Comparison of ENCODE assay signal across 11 cellular contexts in the genomic region with DNA sequence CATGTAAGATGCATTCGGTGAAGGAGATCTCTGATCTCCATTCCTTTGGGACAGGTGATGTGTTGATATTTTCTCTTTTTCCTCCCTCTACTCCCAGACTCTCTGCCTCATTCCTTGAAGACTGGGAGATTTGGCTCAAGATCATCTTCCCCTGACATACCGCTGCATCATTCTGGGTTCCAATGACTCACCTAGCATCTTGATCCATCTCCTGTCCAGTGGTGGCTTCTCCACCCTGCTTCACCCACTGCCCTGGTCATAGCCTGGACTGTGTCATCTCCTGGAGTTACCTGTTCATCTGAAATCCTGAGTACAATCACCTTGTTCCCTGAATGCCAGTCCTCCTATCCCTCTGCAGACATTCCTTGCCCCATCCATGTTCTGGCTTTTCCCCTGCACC. TPM values are rescaled to one million over a fixed set of nuclear protein-coding genes. Genes with fewer than 3 reads are reported as not detected.
DNase-seq lines count a peak whose midpoint lies in the region; ATAC-seq and TF ChIP-seq lines count a peak whose summit lies in the region.
"Had no signal": no experiment of that assay in that cellular context is flagged by ENCODE, and none has a peak within 500 bp of the region (broad histone marks: within the 10 kb centered on the region; RNA-seq: fewer than 3 reads in every experiment).

No MANE protein-coding gene starts in this region.

- no peaks in the 10 kb centered on the region for H3K36me3 ChIP-seq in transverse colon

- peak; percentile 13 for DNase-seq in activated CD8-positive, alpha-beta memory T cell treated with anti-CD3 and anti-CD28 coated beads, Interleukin-2, amount 50 U/mL, for 48 hours
- no peak for DNase-seq in activated CD8-positive, alpha-beta memory T cell treated with anti-CD3 and anti-CD28 coated beads, Interleukin-2, amount 50 U/mL, for 4 hours
- DNase-seq in chondrocyte (ENCODE audit: low spot score) (no peak), mesothelial cell of epicardium (ENCODE audit: low spot score in 2 of 2, unreplicated experiment in 2 of 2) (no peak), transverse colon (no peak), GM20000 (ENCODE audit: low spot score) (no peak), AG08395 (ENCODE audit: low spot score) (no peak)
- DNase-seq: activated CD4-positive, alpha-beta T cell treated with anti-CD3 and anti-CD28 coated beads for 36 hours; activated gamma-delta T cell; stimulated activated CD4-positive, alpha-beta T cell treated with anti-CD3 and anti-CD28 coated beads, Interleukin-2, amount 100 ng/mL, for 48 hours had no signal

- no peaks in the 10 kb centered on the region for H3K27me3 ChIP-seq in transverse colon

- no peak for TF ChIP-seq POLR2A in transverse colon (IDR thresholded peaks at IDR 0.05)

- H3K36me3 Mint-ChIP-seq in chondrocyte (ENCODE audit: low read depth) (peaks cover 12% of the 10 kb centered on the region), mesothelial cell of epicardium (peaks cover 14% of the 10 kb centered on the region)

- H3K4me3 Mint-ChIP-seq in chondrocyte (ENCODE audit: unreplicated experiment), result no peak overlapping the region
- H3K4me3 Mint-ChIP-seq in mesothelial cell of epicardium, result no peak overlapping the region
- H3K4me3 Mint-ChIP-seq: activated CD4-positive, alpha-beta T cell treated with anti-CD3 and anti-CD28 coated beads for 36 hours had no signal

- no peaks in the 10 kb centered on the region for H3K9me3 ChIP-seq in transverse colon

- TF ChIP-seq CTCF in chondrocyte (IDR thresholded peaks at IDR 0.05) (no peak), mesothelial cell of epicardium (IDR thresholded peaks at IDR 0.05; ENCODE audit: unreplicated experiment) (no peak), transverse colon (IDR thresholded peaks at IDR 0.05) (no peak), GM20000 (IDR thresholded peaks at IDR 0.05; ENCODE audit: extremely low read depth, missing control alignments) (no peak)

- intact Hi-C loops in transverse colon (cut with DNase I; ENCODE audit: low total_unique reads), result no loop called here

- H3K4me1 ChIP-seq in transverse colon, result peaks cover 34 to 67% (median 42%) of the 10 kb centered on the region in 4 donors

- ATAC-seq in HG03457 (IDR thresholded peaks at IDR 0.05; ENCODE audit: unreplicated experiment), result no peak
- ATAC-seq: activated CD4-positive, alpha-beta T cell treated with anti-CD3 and anti-CD28 coated beads for 36 hours had no signal

- H3K27me3 Mint-ChIP-seq in chondrocyte (ENCODE audit: low read depth), result no peaks in the 10 kb centered on the region
- no peaks in the 10 kb centered on the region for H3K27me3 Mint-ChIP-seq in mesothelial cell of epicardium (ENCODE audit: low read depth)
- H3K27me3 Mint-ChIP-seq: activated CD4-positive, alpha-beta T cell treated with anti-CD3 and anti-CD28 coated beads for 36 hours had no signal

- H3K4me1 Mint-ChIP-seq in chondrocyte (ENCODE audit: low read depth) (peaks cover 67% of the 10 kb centered on the region), mesothelial cell of epicardium (peaks cover 39% of the 10 kb centered on the region)

- in situ Hi-C loops in transverse colon (cut with MboI; ENCODE audit: low pct_ligation_motif_present in 1 of 4, low pct_unique_long_range_greater_than_20kb in 1 of 4, low sequenced_read_pairs in 3 of 4), result no loop called here

- TF ChIP-seq EP300 in transverse colon (IDR thresholded peaks at IDR 0.05; ENCODE audit: low read depth), result no peak

- H3K27ac ChIP-seq in transverse colon, result peak overlapping the region; percentile 71 to 84 (median 74)

- WGBS in transverse colon (ENCODE audit: low coverage in 1 of 2), 2 donors, result 75 to 96% methylated on average over 1 to 2 of the region's 2 CpGs

- H3K27ac Mint-ChIP-seq in chondrocyte (ENCODE audit: unreplicated experiment) (peak overlapping the region; percentile 91), mesothelial cell of epicardium (peak overlapping the region; percentile 92)
- H3K27ac Mint-ChIP-seq: activated CD4-positive, alpha-beta T cell treated with anti-CD3 and anti-CD28 coated beads for 36 hours had no signal

- H3K4me3 ChIP-seq in transverse colon, result no peak overlapping the region

- H3K9me3 Mint-ChIP-seq in chondrocyte (ENCODE audit: low read depth) (no peaks in the 10 kb centered on the region), mesothelial cell of epicardium (peaks cover 1% of the 10 kb centered on the region)

RNA-seq across cellular contexts. Expression of gene TRAK1, which starts 57.4 kb away (rescaled TPM):
- total RNA-seq in chondrocyte (38.1 to 53.7 TPM (median 51.2 TPM) in 3 replicates), mesothelial cell of epicardium (49.0 to 50.7 TPM (median 50.3 TPM) in 3 replicates), transverse colon (100 to 1,000 TPM in 3 of 4 donors, 10 to 100 TPM in 1; 91.7 to 247 (median 115) TPM)
